ENCODE assay signal across 1 cellular context in genomic region chr12:91565816-91566215, GRCh38.
TF ChIP-seq lines count a peak whose summit lies in the region.

No MANE protein-coding gene starts in this region.

TF ChIP-seq in GM23338, 12 proteins besides CTCF, POLR2A, EP300 and RAD21 (continued from another document):
- TF ChIP-seq ZNF462 (CRISPR knock-in tag; IDR thresholded peaks at IDR 0.05) (no peak), JUNB (IDR thresholded peaks at IDR 0.05; ENCODE audit: unreplicated experiment) (no peak)
- TF ChIP-seq, protein P1, sequence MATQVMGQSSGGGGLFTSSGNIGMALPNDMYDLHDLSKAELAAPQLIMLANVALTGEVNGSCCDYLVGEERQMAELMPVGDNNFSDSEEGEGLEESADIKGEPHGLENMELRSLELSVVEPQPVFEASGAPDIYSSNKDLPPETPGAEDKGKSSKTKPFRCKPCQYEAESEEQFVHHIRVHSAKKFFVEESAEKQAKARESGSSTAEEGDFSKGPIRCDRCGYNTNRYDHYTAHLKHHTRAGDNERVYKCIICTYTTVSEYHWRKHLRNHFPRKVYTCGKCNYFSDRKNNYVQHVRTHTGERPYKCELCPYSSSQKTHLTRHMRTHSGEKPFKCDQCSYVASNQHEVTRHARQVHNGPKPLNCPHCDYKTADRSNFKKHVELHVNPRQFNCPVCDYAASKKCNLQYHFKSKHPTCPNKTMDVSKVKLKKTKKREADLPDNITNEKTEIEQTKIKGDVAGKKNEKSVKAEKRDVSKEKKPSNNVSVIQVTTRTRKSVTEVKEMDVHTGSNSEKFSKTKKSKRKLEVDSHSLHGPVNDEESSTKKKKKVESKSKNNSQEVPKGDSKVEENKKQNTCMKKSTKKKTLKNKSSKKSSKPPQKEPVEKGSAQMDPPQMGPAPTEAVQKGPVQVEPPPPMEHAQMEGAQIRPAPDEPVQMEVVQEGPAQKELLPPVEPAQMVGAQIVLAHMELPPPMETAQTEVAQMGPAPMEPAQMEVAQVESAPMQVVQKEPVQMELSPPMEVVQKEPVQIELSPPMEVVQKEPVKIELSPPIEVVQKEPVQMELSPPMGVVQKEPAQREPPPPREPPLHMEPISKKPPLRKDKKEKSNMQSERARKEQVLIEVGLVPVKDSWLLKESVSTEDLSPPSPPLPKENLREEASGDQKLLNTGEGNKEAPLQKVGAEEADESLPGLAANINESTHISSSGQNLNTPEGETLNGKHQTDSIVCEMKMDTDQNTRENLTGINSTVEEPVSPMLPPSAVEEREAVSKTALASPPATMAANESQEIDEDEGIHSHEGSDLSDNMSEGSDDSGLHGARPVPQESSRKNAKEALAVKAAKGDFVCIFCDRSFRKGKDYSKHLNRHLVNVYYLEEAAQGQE (IDR thresholded peaks at IDR 0.05; ENCODE audit: unreplicated experiment), result no peak
